In the genomic region with DNA sequence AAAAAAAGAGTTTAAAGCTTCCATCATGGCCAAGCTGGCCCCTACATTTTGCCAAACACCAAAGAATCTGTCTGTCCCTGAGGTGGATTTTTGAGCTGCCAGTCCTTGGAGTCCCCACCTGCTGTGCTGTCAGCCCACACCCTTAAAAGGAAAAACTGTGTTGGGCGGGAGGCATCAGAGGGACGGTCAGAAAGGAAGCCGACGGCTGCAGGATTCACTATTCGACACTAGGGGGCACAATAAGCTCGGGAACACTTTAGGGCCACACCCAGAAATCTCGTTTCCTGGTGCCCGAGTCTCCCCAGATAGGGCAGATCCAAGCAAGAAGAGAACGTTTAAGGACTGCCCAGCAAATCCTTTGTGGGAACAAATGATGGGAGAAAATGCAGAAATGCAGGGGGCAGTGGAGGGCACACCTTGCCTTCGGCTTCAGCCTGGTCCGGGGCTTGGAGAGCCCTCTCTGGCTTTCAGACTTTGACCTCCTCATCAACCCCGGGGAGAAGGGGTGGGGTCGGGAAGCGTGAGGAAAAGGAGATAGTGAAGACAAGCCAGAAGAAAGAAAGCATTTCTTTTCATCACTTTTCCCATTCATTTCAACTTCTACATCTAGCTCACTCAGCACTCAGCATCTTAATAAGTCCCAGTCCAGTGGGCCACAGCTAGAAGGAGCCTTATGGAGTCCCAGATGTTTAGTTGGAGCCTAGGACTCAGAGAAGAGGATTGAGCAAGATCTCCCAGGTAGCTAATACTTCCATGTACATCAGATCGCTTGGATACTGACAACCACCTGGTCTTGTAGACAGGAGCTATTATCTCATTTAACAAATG, we compare ENCODE assay signal across 8 cellular contexts. TPM values are rescaled to one million over a fixed set of nuclear protein-coding genes. Genes with fewer than 3 reads are reported as not detected.
DNase-seq lines count a peak whose midpoint lies in the region; ATAC-seq lines count a peak whose summit lies in the region.

No MANE protein-coding gene starts in this region.

- DNase-seq in COLO829 (ENCODE audit: low spot score) (peak; percentile 76), OCI-M2 (lab: John Stamatoyannopoulos, UW; ENCODE audit: unreplicated experiment) (peak; percentile 79)
- DNase-seq in Jurkat, Clone E6-1 (ENCODE audit: low read depth, low spot score) = peak; percentile 84
- peak; percentile 75 for DNase-seq in activated T-cell treated with anti-CD3 and anti-CD28 coated beads, Interleukin-2, amount 50 U/mL, for 1 hour
- peak; percentile 56 to 60 for DNase-seq in stimulated activated CD8-positive, alpha-beta memory T cell treated with anti-CD3 and anti-CD28 coated beads, Interleukin-7, amount 100 ng/mL, for 1 hour (ENCODE audit: low read depth in 2 of 2)

- ATAC-seq in GM21515 (IDR thresholded peaks at IDR 0.05; ENCODE audit: unreplicated experiment) = peak; percentile 61

- H3K27me3 ChIP-seq in esophagus (ENCODE audit: control insufficient read depth in 1 of 2, insufficient read depth in 2 of 2, low read length in 2 of 2) = no peaks in the 10 kb centered on the region
- no peaks in the 10 kb centered on the region for H3K27me3 ChIP-seq in muscle layer of duodenum (ENCODE audit: low read depth, low read length)

- H3K36me3 ChIP-seq in esophagus (ENCODE audit: control insufficient read depth in 2 of 2, insufficient read depth in 2 of 2, low read length in 1 of 2) = no peaks in the 10 kb centered on the region
- peaks cover 0 to 4% of the 10 kb centered on the region in 2 donors for H3K36me3 ChIP-seq in muscle layer of duodenum (ENCODE audit: control insufficient read depth in 1 of 2, insufficient read depth in 2 of 2, low read length in 2 of 2)

- no peaks in the 10 kb centered on the region for H3K9me3 ChIP-seq in esophagus (ENCODE audit: control insufficient read depth in 2 of 2, insufficient read depth in 1 of 2, low read depth in 1 of 2, low read length in 1 of 2)
- no peaks in the 10 kb centered on the region for H3K9me3 ChIP-seq in muscle layer of duodenum (ENCODE audit: control insufficient read depth in 1 of 2, low read length in 2 of 2)

- H3K4me1 ChIP-seq in esophagus (ENCODE audit: control insufficient read depth in 2 of 2, insufficient read depth in 2 of 2, low read length in 1 of 2) (peaks cover 0 to 5% of the 10 kb centered on the region in 2 donors), muscle layer of duodenum (ENCODE audit: control insufficient read depth in 1 of 2, insufficient read depth in 2 of 2, low read length in 2 of 2) (peaks cover 24 to 26% of the 10 kb centered on the region in 2 donors)

- peak overlapping the region; percentile 38 for H3K4me3 ChIP-seq in Jurkat, Clone E6-1 (ENCODE audit: low read length)
- H3K4me3 ChIP-seq in esophagus (ENCODE audit: low read depth in 1 of 2, low read length in 2 of 2) (peak overlapping the region; percentile 38 to 65), muscle layer of duodenum (ENCODE audit: low read depth in 1 of 2, low read length in 2 of 2) (peak overlapping the region; percentile 62 to 81)

- 2 to 3% methylated on average over 15 of the region's 15 CpGs for WGBS in esophagus, 2 donors

- H3K27ac ChIP-seq in esophagus (ENCODE audit: low read depth in 2 of 2, low read length in 1 of 2) (peak overlapping the region; percentile 91 to 97), muscle layer of duodenum (ENCODE audit: low read length) (peak overlapping the region; percentile 91)

RNA-seq across cellular contexts. Expression of gene CTTNBP2NL, which starts 5.0 kb away (rescaled TPM):
- polyA plus RNA-seq in Jurkat, Clone E6-1 (2012; ENCODE audit: insufficient read depth, insufficient read length) = 4.0 TPM
- 10 to 100 TPM in 1 of 2 donors, 1 to 10 TPM in 1; 9.4 to 14.0 TPM for polyA plus RNA-seq in esophagus

Comparison
In these comparisons a context has a peak if more than half of its experiments do, and no peak if none do; other contexts are left out.
1. Peak in every context shown above with its lines: DNase-seq, ATAC-seq, H3K4me3 ChIP-seq and H3K27ac ChIP-seq.